ENCODE assay signal across 8 cellular contexts in genomic region chr15:73753250-73754130, GRCh38. TPM values are rescaled to one million over a fixed set of nuclear protein-coding genes. Genes with fewer than 3 reads are reported as not detected.
DNase-seq lines count a peak whose midpoint lies in the region; ATAC-seq, FAIRE-seq and TF ChIP-seq lines count a peak whose summit lies in the region.

Gene INSYN1 (minus strand): TSS chr15:73753351. CDS start chr15:73751130, 2,221 bp downstream.

- H3K4me1 ChIP-seq in HUES6 (ENCODE audit: control insufficient read depth, insufficient read depth, low read length) (peaks cover 28% of the 10 kb centered on the region), kidney (ENCODE audit: control insufficient read depth in 1 of 2, insufficient read depth in 1 of 2, low read depth in 1 of 2, low read length in 2 of 2) (peaks cover 0 to 7% of the 10 kb centered on the region in 2 donors), stomach smooth muscle (ENCODE audit: control insufficient read depth, insufficient read depth, low read length) (peaks cover 21% of the 10 kb centered on the region), small intestine (ENCODE audit: control insufficient read depth in 2 of 2, insufficient read depth in 1 of 2, low read depth in 1 of 2, low read length in 1 of 2) (peaks cover 0 to 2% of the 10 kb centered on the region in 2 donors)

- no peak within 1 kb of the TSS for H3K27ac ChIP-seq in HUES6 (ENCODE audit: low read depth, low read length)
- H3K27ac ChIP-seq in cingulate gyrus (ENCODE audit: low read depth, low read length) = peak within 1 kb of the TSS; percentile 54
- H3K27ac ChIP-seq in kidney (ENCODE audit: low read depth in 2 of 2, low read length in 2 of 2) = no peak within 1 kb of the TSS
- H3K27ac ChIP-seq in stomach smooth muscle (ENCODE audit: low read length) = no peak within 1 kb of the TSS
- H3K27ac ChIP-seq in small intestine (ENCODE audit: low read depth in 1 of 2, low read length in 1 of 2) = no peak within 1 kb of the TSS

- TF ChIP-seq CTCF in kidney (IDR thresholded peaks at IDR 0.05; ENCODE audit: borderline replicate concordance, extremely low read depth, insufficient read depth) = no peak

- intact Hi-C loops in kidney (cut with DNase I) = no loop called here

- 14 to 34% (median 21%) methylated on average over 10 to 44 of the region's 44 CpGs for WGBS in small intestine, 3 donors

- peak within 1 kb of the TSS; percentile 56 for H3K4me3 ChIP-seq in HUES6 (ENCODE audit: low read depth, low read length)
- peak within 1 kb of the TSS in 1 of 2 donors; percentile 39 for H3K4me3 ChIP-seq in kidney (ENCODE audit: low read length in 2 of 2)
- peak within 1 kb of the TSS; percentile 58 to 77 for H3K4me3 ChIP-seq in stomach smooth muscle (ENCODE audit: low read length in 2 of 2)
- peak within 1 kb of the TSS in 1 of 2 donors; percentile 42 for H3K4me3 ChIP-seq in small intestine (ENCODE audit: low read depth in 1 of 2, low read length in 2 of 2)

- FAIRE-seq in kidney (lab: Jason Lieb, UNC) = no peak
- FAIRE-seq in small intestine (lab: Jason Lieb, UNC) = no peak

- ATAC-seq in HG03045 (IDR thresholded peaks at IDR 0.05; ENCODE audit: unreplicated experiment) = no peak

- H3K36me3 ChIP-seq in HUES6 (ENCODE audit: control insufficient read depth, insufficient read depth, low read length) (no peaks in the 10 kb centered on the region), kidney (ENCODE audit: control insufficient read depth in 1 of 2, insufficient read depth in 2 of 2, low read length in 2 of 2) (no peaks in the 10 kb centered on the region), stomach smooth muscle (ENCODE audit: control insufficient read depth in 2 of 2, insufficient read depth in 2 of 2, low read length in 2 of 2) (no peaks in the 10 kb centered on the region), small intestine (ENCODE audit: control insufficient read depth in 2 of 2, insufficient read depth in 2 of 2, low read length in 2 of 2) (no peaks in the 10 kb centered on the region)

- peak; percentile 80 for DNase-seq in kidney
- DNase-seq in small intestine = no peak
- no peak for DNase-seq in stimulated activated CD4-positive, alpha-beta T cell treated with anti-CD3 and anti-CD28 coated beads, Interleukin-4, amount 100 ng/mL, for 4 hours
- DNase-seq in NCI-H524 treated with DMSO at 0.1 percent for 48 hours (lab: John Stamatoyannopoulos, UW) = no peak

- H3K27me3 ChIP-seq in HUES6 (ENCODE audit: control insufficient read depth, insufficient read depth, low read length) (peaks cover 22% of the 10 kb centered on the region), stomach smooth muscle (ENCODE audit: control insufficient read depth in 1 of 2, insufficient read depth in 2 of 2, low read length in 2 of 2) (peaks cover 2 to 4% of the 10 kb centered on the region in 2 donors), small intestine (ENCODE audit: control insufficient read depth in 2 of 2, insufficient read depth in 2 of 2, low read length in 2 of 2) (peaks cover 2 to 21% of the 10 kb centered on the region in 2 donors)

- no peaks in the 10 kb centered on the region for H3K9me3 ChIP-seq in HUES6 (ENCODE audit: control insufficient read depth, insufficient read depth, low read depth, low read length)
- no peaks in the 10 kb centered on the region for H3K9me3 ChIP-seq in kidney (ENCODE audit: control insufficient read depth in 1 of 2, low read length in 2 of 2)
- H3K9me3 ChIP-seq in stomach smooth muscle (ENCODE audit: control insufficient read depth in 2 of 2, low read length in 2 of 2) = no peaks in the 10 kb centered on the region
- no peaks in the 10 kb centered on the region for H3K9me3 ChIP-seq in small intestine (ENCODE audit: control insufficient read depth, low read depth)

- H3K9ac ChIP-seq in HUES6 (ENCODE audit: low read length) = peak within 1 kb of the TSS; percentile 0
- peak within 1 kb of the TSS in 1 of 2 donors; percentile 3 for H3K9ac ChIP-seq in kidney (ENCODE audit: low read length in 2 of 2)
- H3K9ac ChIP-seq in stomach smooth muscle (ENCODE audit: low read length in 2 of 2) = peak within 1 kb of the TSS; percentile 29 to 58

RNA-seq across cellular contexts. Expression of gene INSYN1, which starts in this region (rescaled TPM):
- 4.2 TPM for total RNA-seq in kidney
- polyA plus RNA-seq in kidney (ENCODE audit: insufficient read depth, low read depth, low replicate concordance) = 39.6 TPM
- polyA plus RNA-seq in small intestine = 1 to 10 TPM in 2 of 3 donors, not detected in 1; 1.9 TPM

Comparison
In these comparisons a context has a peak if more than half of its experiments do, and no peak if none do; other contexts are left out.
1. RNA of gene INSYN1 (polyA plus RNA-seq): 39.6 TPM in kidney (single experiment); 1.9 TPM in small intestine; every median in the first group is over 10 times any median in the second.